17 cellular contexts compared by ENCODE assay signal in genomic region chr7:76997381-76998262, GRCh38. TPM values are rescaled to one million over a fixed set of nuclear protein-coding genes. Genes with fewer than 3 reads are reported as not detected.
DNase-seq lines count a peak whose midpoint lies in the region; ATAC-seq, FAIRE-seq and TF ChIP-seq lines count a peak whose summit lies in the region.
"Had no signal": no experiment of that assay in that cellular context is flagged by ENCODE, and none has a peak within 500 bp of the region (broad histone marks: within the 10 kb centered on the region; RNA-seq: fewer than 3 reads in every experiment).

No MANE protein-coding gene starts in this region.

- dilution Hi-C loops in endothelial cell of umbilical vein (cut with MboI; ENCODE audit: extremely low pct_ligation_motif_present, low sequenced_read_pairs) = no loop called here

- CTCF ChIA-PET in endothelial cell of umbilical vein (lab: Charles Lee) = no interaction called here

- H3K4me3 Mint-ChIP-seq in natural killer cell treated with Interleukin-12 subunit alpha and Interleukin-12 subunit beta and Interleukin-15 and Interleukin-18, amount 100 ng/mL, for 72 hours = no peak overlapping the region
- H3K4me3 Mint-ChIP-seq: activated naive CD4-positive, alpha-beta T cell treated with anti-CD3 and anti-CD28 coated beads, Interleukin-2, amount 50 U/mL, for 24 hours had no signal

- no peaks in the 10 kb centered on the region for H3K79me2 ChIP-seq in endothelial cell of umbilical vein (ENCODE audit: control insufficient read depth, insufficient read depth, low read length)

- H2AFZ ChIP-seq in endothelial cell of umbilical vein (ENCODE audit: low read depth, low read length) = no peak overlapping the region

- no peak overlapping the region for H3K9ac ChIP-seq in endothelial cell of umbilical vein (replicated peaks; ENCODE audit: extremely low read depth, insufficient read depth, low read length)

- no peak overlapping the region for H3K4me2 ChIP-seq in endothelial cell of umbilical vein (ENCODE audit: insufficient read depth, low read length)

- H3K9me3 ChIP-seq in endothelial cell of umbilical vein (replicated peaks; ENCODE audit: control insufficient read depth, insufficient read depth, low read length) (no peaks in the 10 kb centered on the region), prostate gland (no peaks in the 10 kb centered on the region)

- TF ChIP-seq POLR2A in endothelial cell of umbilical vein (IDR thresholded peaks at IDR 0.05; ENCODE audit: low read depth, low read length) (no peak), prostate gland (IDR thresholded peaks at IDR 0.05) (no peak)

- no peaks in the 10 kb centered on the region for H3K27me3 Mint-ChIP-seq in natural killer cell treated with Interleukin-12 subunit alpha and Interleukin-12 subunit beta and Interleukin-15 and Interleukin-18, amount 100 ng/mL, for 72 hours
- H3K27me3 Mint-ChIP-seq: activated naive CD4-positive, alpha-beta T cell treated with anti-CD3 and anti-CD28 coated beads, Interleukin-2, amount 50 U/mL, for 24 hours had no signal

- H3K27ac Mint-ChIP-seq in natural killer cell treated with Interleukin-12 subunit alpha and Interleukin-12 subunit beta and Interleukin-15 and Interleukin-18, amount 100 ng/mL, for 72 hours = no peak overlapping the region
- H3K27ac Mint-ChIP-seq: activated naive CD4-positive, alpha-beta T cell treated with anti-CD3 and anti-CD28 coated beads, Interleukin-2, amount 50 U/mL, for 24 hours had no signal

- peak; percentile 35 for FAIRE-seq in endothelial cell of umbilical vein (lab: Jason Lieb, UNC)

- peak; percentile 17 for DNase-seq in DMS53 (lab: John Stamatoyannopoulos, UW)
- no peak for DNase-seq in DMS53 treated with DMSO at 0.1 percent for 48 hours (lab: John Stamatoyannopoulos, UW; ENCODE audit: unreplicated experiment)
- DNase-seq in H4 (ENCODE audit: low spot score) = peak; percentile 27
- DNase-seq in endothelial cell of umbilical vein (ENCODE audit: low read depth, low spot score) = no peak
- DNase-seq in natural killer cell treated with Interleukin-12 subunit alpha and Interleukin-12 subunit beta and Interleukin-15 and Interleukin-18, amount 100 ng/mL, for 72 hours (ENCODE audit: low spot score) = no peak
- no peak for DNase-seq in prostate gland (ENCODE audit: low spot score)
- no peak for DNase-seq in cortex of kidney (lab: John Stamatoyannopoulos, UW)
- DNase-seq: DMS153; NCI-H1092 treated with DMSO at 0.1 percent for 48 hours; stimulated activated CD4-positive, alpha-beta T cell treated with anti-CD3 and anti-CD28 coated beads, Interleukin-4, amount 100 ng/mL, for 4 hours had no signal

- BruUV-seq in endothelial cell of umbilical vein (replicated peaks; lab: Mats Ljungman, UMichigan) = no TSS peak

- TF ChIP-seq CTCF in endothelial cell of umbilical vein (IDR thresholded peaks at IDR 0.05; ENCODE audit: extremely low read depth in 1 of 2, insufficient read depth in 1 of 2, low read depth in 1 of 2, low read length in 2 of 2) = no peak
- TF ChIP-seq CTCF in prostate gland (IDR thresholded peaks at IDR 0.05) = no peak

- H3K36me3 ChIP-seq in endothelial cell of umbilical vein (ENCODE audit: control insufficient read depth in 2 of 2, extremely low read depth in 1 of 2, insufficient read depth in 2 of 2, low read length in 2 of 2) (peaks cover 0 to 3% of the 10 kb centered on the region in 2 experiments), prostate gland (no peaks in the 10 kb centered on the region)

- no peaks in the 10 kb centered on the region for H3K9me3 Mint-ChIP-seq in natural killer cell treated with Interleukin-12 subunit alpha and Interleukin-12 subunit beta and Interleukin-15 and Interleukin-18, amount 100 ng/mL, for 72 hours
- H3K9me3 Mint-ChIP-seq: activated naive CD4-positive, alpha-beta T cell treated with anti-CD3 and anti-CD28 coated beads, Interleukin-2, amount 50 U/mL, for 24 hours had no signal

- H3K4me1 ChIP-seq in endothelial cell of umbilical vein (ENCODE audit: control insufficient read depth, extremely low read depth, insufficient read depth, low read length) (no peaks in the 10 kb centered on the region), prostate gland (replicated peaks) (no peaks in the 10 kb centered on the region)

- ATAC-seq in natural killer cell treated with Interleukin-12 subunit alpha and Interleukin-12 subunit beta and Interleukin-15 and Interleukin-18, amount 100 ng/mL, for 72 hours = peak; percentile 35 to 50
- ATAC-seq in GM19452 (IDR thresholded peaks at IDR 0.05; ENCODE audit: unreplicated experiment) = no peak

- H3K4me3 ChIP-seq in endothelial cell of umbilical vein (replicated peaks in 1 of 3; ENCODE audit: insufficient read depth in 1 of 3, low read depth in 1 of 3, low read length in 3 of 3) (no peak overlapping the region), prostate gland (no peak overlapping the region)

- H3K27me3 ChIP-seq in endothelial cell of umbilical vein (ENCODE audit: control insufficient read depth in 2 of 2, insufficient read depth in 2 of 2, low read length in 2 of 2) (no peaks in the 10 kb centered on the region), prostate gland (replicated peaks; ENCODE audit: insufficient read depth) (no peaks in the 10 kb centered on the region)

- POLR2A ChIA-PET in endothelial cell of umbilical vein (lab: Charles Lee) = no interaction called here

- no peaks in the 10 kb centered on the region for H3K9me1 ChIP-seq in endothelial cell of umbilical vein (replicated peaks; ENCODE audit: control insufficient read depth, extremely low read depth, insufficient read depth, low read length)

- no peaks in the 10 kb centered on the region for H3K4me1 Mint-ChIP-seq in natural killer cell treated with Interleukin-12 subunit alpha and Interleukin-12 subunit beta and Interleukin-15 and Interleukin-18, amount 100 ng/mL, for 72 hours (ENCODE audit: low read depth in 2 of 2)
- H3K4me1 Mint-ChIP-seq: activated naive CD4-positive, alpha-beta T cell treated with anti-CD3 and anti-CD28 coated beads, Interleukin-2, amount 50 U/mL, for 24 hours had no signal

- intact Hi-C loops in endothelial cell of umbilical vein (cut with micrococcal nuclease) = no loop called here
- intact Hi-C loops in prostate gland (cut with DNase I) = no loop called here

- H3K36me3 Mint-ChIP-seq in natural killer cell treated with Interleukin-12 subunit alpha and Interleukin-12 subunit beta and Interleukin-15 and Interleukin-18, amount 100 ng/mL, for 72 hours = no peaks in the 10 kb centered on the region
- H3K36me3 Mint-ChIP-seq: activated naive CD4-positive, alpha-beta T cell treated with anti-CD3 and anti-CD28 coated beads, Interleukin-2, amount 50 U/mL, for 24 hours had no signal

- H3K27ac ChIP-seq in endothelial cell of umbilical vein (ENCODE audit: insufficient read depth, low read depth, low read length) = no peak overlapping the region
- no peak overlapping the region for H3K27ac ChIP-seq in prostate gland
- H3K27ac ChIP-seq: 22Rv1 had no signal

- WGBS in prostate gland = 79% methylated on average over 4 of the region's 4 CpGs

- no peaks in the 10 kb centered on the region for H4K20me1 ChIP-seq in endothelial cell of umbilical vein (replicated peaks; ENCODE audit: control insufficient read depth, extremely low read depth, insufficient read depth, low read length)

TF ChIP-seq in endothelial cell of umbilical vein, 7 proteins besides CTCF, POLR2A, EP300 and RAD21:
- no peak for TF ChIP-seq MAX (IDR thresholded peaks at IDR 0.05; ENCODE audit: insufficient read depth, insufficient read length)
- no peak for TF ChIP-seq GATA2 (IDR thresholded peaks at IDR 0.05; ENCODE audit: insufficient read depth, insufficient read length, low read depth, low read length)
- no peak for TF ChIP-seq FOS (IDR thresholded peaks at IDR 0.05; ENCODE audit: borderline replicate concordance, insufficient read depth, low read length)
- no peak for TF ChIP-seq MYC (IDR thresholded peaks at IDR 0.05; ENCODE audit: low read depth, low read length)
- no peak for TF ChIP-seq JUN (IDR thresholded peaks at IDR 0.05; ENCODE audit: borderline replicate concordance, insufficient read depth, insufficient read length, low read depth)
- no peak for TF ChIP-seq EZH2 (IDR thresholded peaks at IDR 0.05; ENCODE audit: borderline replicate concordance, low read depth, low read length, severe bottlenecking)

RNA-seq across cellular contexts. Expression of gene SPDYE17, which starts 34.5 kb away (rescaled TPM):
- not detected in 2 replicates for total RNA-seq in H4 (2014; rRNA removed; shearing (Covaris generic))
- not detected in 2 replicates for total RNA-seq in endothelial cell of umbilical vein
- not detected in 2 replicates for polyA plus RNA-seq in endothelial cell of umbilical vein
- polyA plus RNA-seq in endothelial cell of umbilical vein (2011; cell fraction: cytosol; rRNA removed) = not detected in 2 replicates
- not detected in 2 replicates for polyA plus RNA-seq in endothelial cell of umbilical vein (2011; cell fraction: nucleus; rRNA removed)
- polyA plus RNA-seq in endothelial cell of umbilical vein (2012) = not detected in 2 replicates
- not detected in 2 replicates for polyA minus RNA-seq in endothelial cell of umbilical vein
- not detected for polyA minus RNA-seq in endothelial cell of umbilical vein (2011; cell fraction: cytosol; rRNA and poly(A)+ RNA removed)
- polyA minus RNA-seq in endothelial cell of umbilical vein (2011; cell fraction: nucleus; rRNA and poly(A)+ RNA removed) = not detected in 2 replicates
- total RNA-seq in natural killer cell treated with Interleukin-12 subunit alpha and Interleukin-12 subunit beta and Interleukin-15 and Interleukin-18, amount 100 ng/mL, for 72 hours = not detected
- total RNA-seq in prostate gland = not detected
- total RNA-seq: dermis microvascular lymphatic vessel endothelial cell, HT-29, pulmonary artery endothelial cell, RPMI7951 had no signal

Comparison
In these comparisons a context has a peak if more than half of its experiments do, and no peak if none do; other contexts are left out.
1. DNase-seq: peak in DMS53 (single experiment) and H4 (single experiment); none in DMS53 treated with DMSO at 0.1 percent for 48 hours (single experiment), endothelial cell of umbilical vein (single experiment), natural killer cell treated with Interleukin-12 subunit alpha and Interleukin-12 subunit beta and Interleukin-15 and Interleukin-18, amount 100 ng/mL, for 72 hours (single experiment), prostate gland (single experiment) and cortex of kidney (single experiment).